6 cellular contexts compared by ENCODE assay signal in the genomic region with DNA sequence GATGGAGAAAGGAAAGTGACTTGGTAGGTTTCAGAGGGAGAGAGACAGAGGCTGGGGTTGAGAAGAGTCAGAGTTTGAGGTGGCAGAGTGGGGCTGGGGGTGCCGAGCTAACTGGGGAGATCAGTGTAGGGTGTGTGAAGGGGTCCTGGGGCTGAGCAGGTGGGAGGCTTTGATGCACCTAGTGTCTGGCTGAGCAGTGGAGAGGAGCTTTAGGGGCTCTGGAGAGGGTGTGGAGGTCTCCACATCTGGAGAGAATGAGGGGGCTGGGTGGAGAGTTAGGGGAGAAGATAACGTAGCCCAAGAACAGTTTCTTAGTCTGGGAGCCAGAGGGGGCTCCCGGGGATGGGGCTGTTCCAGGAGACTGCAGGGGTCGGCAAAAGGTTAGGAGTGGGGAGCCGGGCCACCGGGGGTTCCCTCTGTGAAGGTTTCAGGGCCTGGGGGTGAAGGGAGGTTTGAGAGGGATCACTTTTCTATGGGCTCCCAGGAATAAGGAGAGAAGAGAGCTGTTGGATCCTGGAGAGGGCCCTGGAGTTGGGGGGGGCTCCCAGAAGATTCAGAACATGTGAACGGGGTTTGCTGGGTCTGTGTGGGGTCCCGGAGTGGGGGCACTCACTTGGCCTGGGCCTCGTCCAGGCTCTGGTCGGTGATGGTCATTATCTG. TPM values are rescaled to one million over a fixed set of nuclear protein-coding genes. Genes with fewer than 3 reads are reported as not detected.
DNase-seq lines count a peak whose midpoint lies in the region; ATAC-seq, FAIRE-seq and TF ChIP-seq lines count a peak whose summit lies in the region.

No MANE protein-coding gene starts in this region.

- H3K9me3 Mint-ChIP-seq in naive thymus-derived CD8-positive, alpha-beta T cell, result no peaks in the 10 kb centered on the region

- H3K9me3 ChIP-seq in GM12878 (replicated peaks; ENCODE audit: control insufficient read depth, insufficient read depth, low read length), result no peaks in the 10 kb centered on the region

- CTCF ChIA-PET in GM12878 (lab: Yijun Ruan, JAX), result interaction anchor here (0.9 kb wide), 1 partner anchor 270 kb away, joined by 5 read pairs; no protein-coding TSS in a partner anchor

- no peak for TF ChIP-seq CTCF in GM12878 (IDR thresholded peaks at IDR 0.05 in 2 of 3, conservative IDR thresholded peaks at IDR 0.05 in 1 of 3; ENCODE audit: control insufficient read depth in 2 of 3, extremely low read depth in 1 of 3, insufficient read depth in 1 of 3, low read depth in 3 of 3, low read length in 3 of 3)

- H3K27ac Mint-ChIP-seq in naive thymus-derived CD8-positive, alpha-beta T cell, result peak overlapping the region; percentile 86 to 96 (median 93)

- H3K27me3 ChIP-seq in GM12878 (replicated peaks in 1 of 2; ENCODE audit: control insufficient read depth in 2 of 2, insufficient read depth in 2 of 2, low read length in 1 of 2), result no peaks in the 10 kb centered on the region

- peaks cover 31% of the 10 kb centered on the region for H3K4me1 ChIP-seq in GM12878 (ENCODE audit: control insufficient read depth, insufficient read depth, low read length)

- peak overlapping the region; percentile 99 for H3K9ac ChIP-seq in GM12878 (ENCODE audit: control insufficient read depth, insufficient read depth, low read length)

- no peak overlapping the region for H2AFZ ChIP-seq in GM12878 (ENCODE audit: control insufficient read depth, low read depth, low read length)

- peak overlapping the region; percentile 100 for H3K27ac ChIP-seq in GM12878 (ENCODE audit: control insufficient read depth, insufficient read depth)

- no peak for DNase-seq in GM12878 (ENCODE audit: low read depth, low spot score)
- DNase-seq in naive thymus-derived CD8-positive, alpha-beta T cell, result peak in 2 of 10 donors; percentile 2 to 30

- FAIRE-seq in GM12878 (lab: Jason Lieb, UNC), result no peak

- H3K27me3 Mint-ChIP-seq in naive thymus-derived CD8-positive, alpha-beta T cell, result no peaks in the 10 kb centered on the region

- peak overlapping the region; percentile 87 to 100 (median 93) for H3K4me3 Mint-ChIP-seq in naive thymus-derived CD8-positive, alpha-beta T cell

- no peaks in the 10 kb centered on the region for H4K20me1 ChIP-seq in GM12878 (ENCODE audit: control insufficient read depth, insufficient read depth)

- H3K4me1 Mint-ChIP-seq in naive thymus-derived CD8-positive, alpha-beta T cell, result peaks cover 42 to 73% (median 56%) of the 10 kb centered on the region in 4 donors

- H3K4me3 ChIP-seq in GM12878, result peak overlapping the region; percentile 90

- in situ Hi-C loops in GM18951 (cut with MboI; ENCODE audit: low sequenced_read_pairs, unreplicated experiment) (no loop called here), GM12878 (cut with MboI) (no loop called here)

- TF ChIP-seq EP300 in GM12878 (IDR thresholded peaks at IDR 0.05; ENCODE audit: borderline replicate concordance in 1 of 2, control insufficient read depth in 1 of 2, low read depth in 2 of 2, low read length in 2 of 2), result no peak

- H3K36me3 ChIP-seq in GM12878 (ENCODE audit: control insufficient read depth in 2 of 2, insufficient read depth in 2 of 2, low read length in 1 of 2), result peaks cover 0 to 6% of the 10 kb centered on the region in 2 experiments; a peak in 3 of 4 replicates

- POLR2A ChIA-PET in GM12878 (lab: Charles Lee), result interaction anchor here (0.8 to 7.0 kb wide), 4 partner anchors 8 to 79 kb away, joined by 3 to 123 read pairs (median 37); partner anchors contain the start of genes AGPAT1, ATF6B, FKBPL and RNF5
- POLR2A ChIA-PET in naive thymus-derived CD8-positive, alpha-beta T cell (lab: Charles Lee), result interaction anchor here (0.6 to 12.3 kb wide), 7 partner anchors 9 to 356 kb away, joined by 3 to 303 read pairs (median 4); partner anchors contain the start of genes AGER, AGPAT1, ATF6B and DXO

- intact Hi-C loops in GM12878 (cut with micrococcal nuclease; ENCODE audit: unreplicated experiment), result no loop called here

- SMC1A ChIA-PET in GM12878 (lab: Charles Lee; ENCODE audit: uncharacterized antibody, unreplicated experiment), result interaction anchor here (1.6 kb wide), 1 partner anchor 10 kb away, joined by 6 read pairs; no protein-coding TSS in a partner anchor

- H3K79me2 ChIP-seq in GM12878 (ENCODE audit: control insufficient read depth, insufficient read depth, low read length), result peaks cover 56% of the 10 kb centered on the region

- TF ChIP-seq POLR2A in GM18951 (IDR thresholded peaks at IDR 0.05; ENCODE audit: extremely low read depth, insufficient read depth, insufficient read length) (peak; percentile 20), GM12878 (IDR thresholded peaks at IDR 0.05; ENCODE audit: low read depth, low read length) (no peak)

- ATAC-seq in GM12878 (no peak), GM21526 (IDR thresholded peaks at IDR 0.05; ENCODE audit: low FRiP score, unreplicated experiment) (no peak), GM18909 (IDR thresholded peaks at IDR 0.05; ENCODE audit: poor library complexity, unreplicated experiment) (no peak), HG02884 (IDR thresholded peaks at IDR 0.05; ENCODE audit: unreplicated experiment) (no peak)
- ATAC-seq in naive thymus-derived CD8-positive, alpha-beta T cell, result no peak

- peaks cover 6 to 52% (median 22%) of the 10 kb centered on the region in 3 donors for H3K36me3 Mint-ChIP-seq in naive thymus-derived CD8-positive, alpha-beta T cell

- no TSS peak for BruUV-seq in GM12878 (replicated peaks; lab: Mats Ljungman, UMichigan)

- TF ChIP-seq RAD21 in GM12878 (IDR thresholded peaks at IDR 0.05; ENCODE audit: insufficient read depth, low read depth, low read length), result no peak

- RAD21 ChIA-PET in GM12878 (lab: Charles Lee; ENCODE audit: unreplicated experiment), result interaction anchor here (1.6 kb wide), 1 partner anchor 10 kb away, joined by 6 read pairs; no protein-coding TSS in a partner anchor

- H3K4me2 ChIP-seq in GM12878 (ENCODE audit: control insufficient read depth, insufficient read depth), result peak overlapping the region; percentile 93

- WGBS in GM12878 (ENCODE audit: insufficient coverage, insufficient replicate concordance, low lambda C conversion rate, missing lambda C conversion rate), result under 1% methylated on average over 10 of the region's 10 CpGs

RNA-seq across cellular contexts. Expression of gene PBX2, which starts 0.8 kb away (rescaled TPM):
- total RNA-seq in GM12878 (2013; cell fraction: nucleolus; rRNA removed), result 67.7 and 72.9 TPM in 2 replicates
- 19.3 and 20.8 TPM in 2 replicates for total RNA-seq in GM12878 (2014; rRNA removed)
- total RNA-seq in GM12878 (2014; rRNA removed; fragmentation: Illumina TruSeq; extraction: Trizol), result 20.3 and 21.8 TPM in 2 replicates
- total RNA-seq in GM12878 (2021), result 59.6 and 66.5 TPM in 2 replicates
- 27.4 TPM for polyA plus RNA-seq in GM12878 (2011; ENCODE audit: low read depth)
- polyA plus RNA-seq in GM12878 (2011; rRNA removed), result 35.7 and 48.8 TPM in 2 replicates
- 45.8 and 53.2 TPM in 2 replicates for polyA plus RNA-seq in GM12878 (2011; cell fraction: cytosol; rRNA removed)
- 222 and 225 TPM in 2 replicates for polyA plus RNA-seq in GM12878 (2011; cell fraction: nucleus; rRNA removed)
- polyA plus RNA-seq in GM12878 (2012), result 55.9 and 61.7 TPM in 2 replicates
- polyA plus RNA-seq in GM12878 (2014; fragmentation: Illumina TruSeq; extraction: Trizol), result 50.7 and 50.9 TPM in 2 replicates
- polyA plus RNA-seq in GM12878 (2014; fragmentation: Nextera tagmentation; extraction: Ambion mirVana), result 1 to 10 TPM in 1 of 2 experiments, under 1 TPM in 1; 0.84 to 1.2 TPM
- polyA plus RNA-seq in GM12878 (2014; rRNA removed), result 58.0 and 73.3 TPM in 2 replicates
- polyA plus RNA-seq in GM12878 (2016; fragmentation: Nextera tagmentation; extraction: Ambion mirVana), result 1 to 10 TPM; 2.7 to 3.7 TPM
- polyA minus RNA-seq in GM12878 (2011; rRNA and poly(A)+ RNA removed), result 34.2 and 47.6 TPM in 2 replicates
- polyA minus RNA-seq in GM12878 (2011; cell fraction: cytosol; rRNA and poly(A)+ RNA removed), result 16.5 and 16.6 TPM in 2 replicates
- 38.8 and 73.5 TPM in 2 replicates for polyA minus RNA-seq in GM12878 (2011; cell fraction: nucleus; rRNA and poly(A)+ RNA removed)
- 100 to 1,000 TPM; 173 to 174 TPM for total RNA-seq in naive thymus-derived CD8-positive, alpha-beta T cell
- polyA plus RNA-seq in naive thymus-derived CD8-positive, alpha-beta T cell, result 1 to 10 TPM; 1.6 to 2.2 (median 2.0) TPM

RNA-seq across cellular contexts. Expression of gene GPSM3, which starts 3.2 kb away (rescaled TPM):
- 21.0 and 22.1 TPM in 2 replicates for total RNA-seq in GM12878 (2013; cell fraction: nucleolus; rRNA removed)
- 117 and 133 TPM in 2 replicates for total RNA-seq in GM12878 (2014; rRNA removed)
- total RNA-seq in GM12878 (2014; rRNA removed; fragmentation: Illumina TruSeq; extraction: Trizol), result 63.7 and 71.6 TPM in 2 replicates
- total RNA-seq in GM12878 (2021), result 131 TPM in 2 replicates
- polyA plus RNA-seq in GM12878 (2011; ENCODE audit: low read depth), result 120 TPM
- polyA plus RNA-seq in GM12878 (2011; rRNA removed), result 65.3 and 131 TPM in 2 replicates
- 140 and 143 TPM in 2 replicates for polyA plus RNA-seq in GM12878 (2011; cell fraction: cytosol; rRNA removed)
- 108 and 123 TPM in 2 replicates for polyA plus RNA-seq in GM12878 (2011; cell fraction: nucleus; rRNA removed)
- polyA plus RNA-seq in GM12878 (2012), result 181 and 192 TPM in 2 replicates
- 60.2 and 104 TPM in 2 replicates for polyA plus RNA-seq in GM12878 (2014; fragmentation: Illumina TruSeq; extraction: Trizol)
- 10 to 100 TPM; 22.0 to 61.9 TPM for polyA plus RNA-seq in GM12878 (2014; fragmentation: Nextera tagmentation; extraction: Ambion mirVana)
- 112 and 144 TPM in 2 replicates for polyA plus RNA-seq in GM12878 (2014; rRNA removed)
- 100 to 1,000 TPM; 114 to 137 TPM for polyA plus RNA-seq in GM12878 (2016; fragmentation: Nextera tagmentation; extraction: Ambion mirVana)
- 41.2 and 68.6 TPM in 2 replicates for polyA minus RNA-seq in GM12878 (2011; rRNA and poly(A)+ RNA removed)
- polyA minus RNA-seq in GM12878 (2011; cell fraction: cytosol; rRNA and poly(A)+ RNA removed), result 38.2 and 43.9 TPM in 2 replicates
- 14.0 and 23.9 TPM in 2 replicates for polyA minus RNA-seq in GM12878 (2011; cell fraction: nucleus; rRNA and poly(A)+ RNA removed)
- total RNA-seq in naive thymus-derived CD8-positive, alpha-beta T cell, result 100 to 1,000 TPM; 274 to 276 TPM
- 100 to 1,000 TPM; 106 to 144 (median 138) TPM for polyA plus RNA-seq in naive thymus-derived CD8-positive, alpha-beta T cell

RNA-seq across cellular contexts. Expression of gene AGER, which starts 5.2 kb away (rescaled TPM):
- 4.1 and 5.9 TPM in 2 replicates for total RNA-seq in GM12878 (2013; cell fraction: nucleolus; rRNA removed)
- total RNA-seq in GM12878 (2014; rRNA removed), result 2.9 and 3.7 TPM in 2 replicates
- total RNA-seq in GM12878 (2014; rRNA removed; fragmentation: Illumina TruSeq; extraction: Trizol), result 3.1 and 3.8 TPM in 2 replicates
- total RNA-seq in GM12878 (2021), result 15.4 and 15.7 TPM in 2 replicates
- polyA plus RNA-seq in GM12878 (2011; ENCODE audit: low read depth), result 6.5 TPM
- polyA plus RNA-seq in GM12878 (2011; rRNA removed), result 8.7 and 9.1 TPM in 2 replicates
- 6.3 and 8.2 TPM in 2 replicates for polyA plus RNA-seq in GM12878 (2011; cell fraction: cytosol; rRNA removed)
- polyA plus RNA-seq in GM12878 (2011; cell fraction: nucleus; rRNA removed), result 129 and 144 TPM in 2 replicates
- 14.9 and 23.7 TPM in 2 replicates for polyA plus RNA-seq in GM12878 (2012)
- polyA plus RNA-seq in GM12878 (2014; fragmentation: Illumina TruSeq; extraction: Trizol), result 6.1 and 9.6 TPM in 2 replicates
- 1 to 10 TPM; 1.1 to 3.9 TPM for polyA plus RNA-seq in GM12878 (2014; fragmentation: Nextera tagmentation; extraction: Ambion mirVana)
- polyA plus RNA-seq in GM12878 (2014; rRNA removed), result 14.5 and 18.2 TPM in 2 replicates
- 1 to 10 TPM; 2.2 to 3.0 TPM for polyA plus RNA-seq in GM12878 (2016; fragmentation: Nextera tagmentation; extraction: Ambion mirVana)
- 1.0 and 4.2 TPM in 2 replicates for polyA minus RNA-seq in GM12878 (2011; rRNA and poly(A)+ RNA removed)
- polyA minus RNA-seq in GM12878 (2011; cell fraction: cytosol; rRNA and poly(A)+ RNA removed), result 1.9 TPM in 1 of 2 replicates, not detected in the other
- 7.3 and 12.3 TPM in 2 replicates for polyA minus RNA-seq in GM12878 (2011; cell fraction: nucleus; rRNA and poly(A)+ RNA removed)
- total RNA-seq in naive thymus-derived CD8-positive, alpha-beta T cell, result 10 to 100 TPM; 56.0 to 60.3 TPM
- 1 to 10 TPM in 1 of 3 donors, under 1 TPM in 2; 0.09 to 1.9 (median 0.25) TPM for polyA plus RNA-seq in naive thymus-derived CD8-positive, alpha-beta T cell

RNA-seq across cellular contexts. Expression of gene RNF5, which starts 11.0 kb away (rescaled TPM):
- total RNA-seq in GM12878 (2013; cell fraction: nucleolus; rRNA removed), result 10.6 and 11.0 TPM in 2 replicates
- total RNA-seq in GM12878 (2014; rRNA removed) (51.6 and 61.4 TPM in 2 replicates), GM12878 (2014; rRNA removed; fragmentation: Illumina TruSeq; extraction: Trizol) (42.2 and 42.4 TPM in 2 replicates), GM12878 (2021) (51.6 and 52.1 TPM in 2 replicates)
- polyA plus RNA-seq in GM12878 (2011; ENCODE audit: low read depth), result 40.6 TPM
- polyA plus RNA-seq in GM12878 (2011; rRNA removed) (75.2 and 75.6 TPM in 2 replicates), GM12878 (2014; fragmentation: Illumina TruSeq; extraction: Trizol) (74.1 and 82.8 TPM in 2 replicates), GM12878 (2014; fragmentation: Nextera tagmentation; extraction: Ambion mirVana) (10 to 100 TPM; 31.4 to 42.0 TPM), GM12878 (2014; rRNA removed) (72.6 and 74.1 TPM in 2 replicates), GM12878 (2016; fragmentation: Nextera tagmentation; extraction: Ambion mirVana) (100 to 1,000 TPM; 105 to 114 TPM)
- 79.5 and 101 TPM in 2 replicates for polyA plus RNA-seq in GM12878 (2011; cell fraction: cytosol; rRNA removed)
- polyA plus RNA-seq in GM12878 (2011; cell fraction: nucleus; rRNA removed), result 32.7 and 35.4 TPM in 2 replicates
- 79.1 and 158 TPM in 2 replicates for polyA plus RNA-seq in GM12878 (2012)
- polyA minus RNA-seq in GM12878 (2011; rRNA and poly(A)+ RNA removed), result 20.0 and 32.1 TPM in 2 replicates
- polyA minus RNA-seq in GM12878 (2011; cell fraction: cytosol; rRNA and poly(A)+ RNA removed), result 12.3 and 12.8 TPM in 2 replicates
- polyA minus RNA-seq in GM12878 (2011; cell fraction: nucleus; rRNA and poly(A)+ RNA removed), result 7.6 and 8.6 TPM in 2 replicates
- 10 to 100 TPM; 38.6 to 40.0 TPM for total RNA-seq in naive thymus-derived CD8-positive, alpha-beta T cell
- polyA plus RNA-seq in naive thymus-derived CD8-positive, alpha-beta T cell, result 100 to 1,000 TPM; 102 to 117 (median 102) TPM

RNA-seq across cellular contexts. Expression of gene AGPAT1, which starts 13.3 kb away (rescaled TPM):
- 7.0 and 10.2 TPM in 2 replicates for total RNA-seq in GM12878 (2013; cell fraction: nucleolus; rRNA removed)
- total RNA-seq in GM12878 (2014; rRNA removed), result 31.5 and 36.2 TPM in 2 replicates
- total RNA-seq in GM12878 (2014; rRNA removed; fragmentation: Illumina TruSeq; extraction: Trizol), result 14.0 and 15.7 TPM in 2 replicates
- 31.5 and 34.7 TPM in 2 replicates for total RNA-seq in GM12878 (2021)
- 16.7 TPM for polyA plus RNA-seq in GM12878 (2011; ENCODE audit: low read depth)
- polyA plus RNA-seq in GM12878 (2011; rRNA removed), result 10.5 and 26.8 TPM in 2 replicates
- polyA plus RNA-seq in GM12878 (2011; cell fraction: cytosol; rRNA removed), result 51.9 and 54.0 TPM in 2 replicates
- polyA plus RNA-seq in GM12878 (2011; cell fraction: nucleus; rRNA removed), result 27.4 and 30.3 TPM in 2 replicates
- 29.8 and 32.6 TPM in 2 replicates for polyA plus RNA-seq in GM12878 (2012)
- 33.3 and 39.5 TPM in 2 replicates for polyA plus RNA-seq in GM12878 (2014; fragmentation: Illumina TruSeq; extraction: Trizol)
- polyA plus RNA-seq in GM12878 (2014; fragmentation: Nextera tagmentation; extraction: Ambion mirVana), result 10 to 100 TPM; 13.9 to 15.3 TPM
- 29.2 and 32.0 TPM in 2 replicates for polyA plus RNA-seq in GM12878 (2014; rRNA removed)
- polyA plus RNA-seq in GM12878 (2016; fragmentation: Nextera tagmentation; extraction: Ambion mirVana), result 10 to 100 TPM; 18.1 to 22.5 TPM
- polyA minus RNA-seq in GM12878 (2011; rRNA and poly(A)+ RNA removed), result 34.8 and 50.3 TPM in 2 replicates
- 17.4 and 18.2 TPM in 2 replicates for polyA minus RNA-seq in GM12878 (2011; cell fraction: cytosol; rRNA and poly(A)+ RNA removed)
- 6.6 and 11.3 TPM in 2 replicates for polyA minus RNA-seq in GM12878 (2011; cell fraction: nucleus; rRNA and poly(A)+ RNA removed)
- total RNA-seq in naive thymus-derived CD8-positive, alpha-beta T cell, result 10 to 100 TPM; 27.5 to 28.6 TPM
- 10 to 100 TPM; 16.3 to 19.5 (median 19.1) TPM for polyA plus RNA-seq in naive thymus-derived CD8-positive, alpha-beta T cell
